ENCODE assay signal across 1 cellular context in genomic region chr5:90529234-90529938, GRCh38.
TF ChIP-seq lines count a peak whose summit lies in the region.

Gene LYSMD3, minus strand, starts transcription at chr5:90529584. Its CDS starts 4,295 bp downstream, at chr5:90525289.

TF ChIP-seq in HepG2, 621 proteins besides CTCF, POLR2A, EP300 and RAD21 (continued from another document and continues in another):
- TF ChIP-seq ZNF841 (CRISPR knock-in tag; IDR thresholded peaks at IDR 0.05; ENCODE audit: borderline replicate concordance) (no peak), ZNF235 (CRISPR knock-in tag; IDR thresholded peaks at IDR 0.05; ENCODE audit: borderline replicate concordance) (0 out of 2 replicates have a peak, but pooled peaks have one; percentile 33), FOXO1 (CRISPR knock-in tag; IDR thresholded peaks at IDR 0.05) (peak; percentile 58; the same call in 1 of the 2 replicates), ZNF333 (CRISPR knock-in tag; IDR thresholded peaks at IDR 0.05; ENCODE audit: borderline replicate concordance) (no peak; the same call in 1 of the 2 replicates), RBFOX2 (IDR thresholded peaks at IDR 0.05; ENCODE audit: low read depth, low read length) (peak; percentile 92), BCLAF1 (IDR thresholded peaks at IDR 0.05) (no peak), TAF1 (CRISPR knock-in tag; IDR thresholded peaks at IDR 0.05) (peak; percentile 90), NFIC (IDR thresholded peaks at IDR 0.05; ENCODE audit: low read length) (no peak), SIX4 (CRISPR knock-in tag; IDR thresholded peaks at IDR 0.05) (peak; percentile 11; the same call in 1 of the 2 replicates), IRF2 (CRISPR knock-in tag; IDR thresholded peaks at IDR 0.05) (peak; percentile 81; the same call in 1 of the 2 replicates), ZSCAN30 (CRISPR knock-in tag; IDR thresholded peaks at IDR 0.05) (no peak; the same call in 1 of the 2 replicates), SETDB1 (CRISPR knock-in tag; IDR thresholded peaks at IDR 0.05; ENCODE audit: borderline replicate concordance) (no peak), EHMT2 (IDR thresholded peaks at IDR 0.05; ENCODE audit: borderline replicate concordance, low read depth, low read length) (no peak), DNMT3B (CRISPR knock-in tag; conservative IDR thresholded peaks at IDR 0.05) (no peak), U2AF2 (IDR thresholded peaks at IDR 0.05; ENCODE audit: low read depth, low read length) (no peak), ZNF362 (CRISPR knock-in tag; IDR thresholded peaks at IDR 0.05; ENCODE audit: borderline replicate concordance) (peak; percentile 36; the same call in 1 of the 2 replicates), ZNF326 (CRISPR knock-in tag; IDR thresholded peaks at IDR 0.05; ENCODE audit: borderline replicate concordance) (no peak), ZNF546 (CRISPR knock-in tag; conservative IDR thresholded peaks at IDR 0.05) (peak; percentile 36; the same call in 1 of the 2 replicates), ZNF263 (CRISPR knock-in tag; IDR thresholded peaks at IDR 0.05) (peak; percentile 82), SKI (IDR thresholded peaks at IDR 0.05; ENCODE audit: partially characterized antibody) (peak; percentile 51), ZBTB4 (CRISPR knock-in tag; IDR thresholded peaks at IDR 0.05; ENCODE audit: borderline replicate concordance) (no peak), NFIB (CRISPR knock-in tag; IDR thresholded peaks at IDR 0.05; ENCODE audit: borderline replicate concordance) (no peak), ZNF720 (CRISPR knock-in tag; IDR thresholded peaks at IDR 0.05) (no peak), ZSCAN31 (CRISPR knock-in tag; IDR thresholded peaks at IDR 0.05; ENCODE audit: low read depth) (no peak), JARID2 (CRISPR knock-in tag; IDR thresholded peaks at IDR 0.05; ENCODE audit: insufficient replicate concordance) (no peak), SP5 (CRISPR knock-in tag; IDR thresholded peaks at IDR 0.05; ENCODE audit: borderline replicate concordance, low read depth) (peak; percentile 92), ZNF282 (IDR thresholded peaks at IDR 0.05; ENCODE audit: partially characterized antibody) (no peak), ZNF264 (CRISPR knock-in tag; IDR thresholded peaks at IDR 0.05) (0 out of 2 replicates have a peak, but pooled peaks have one; percentile 16), ZNF337 (CRISPR knock-in tag; IDR thresholded peaks at IDR 0.05; ENCODE audit: borderline replicate concordance, low read depth) (no peak), ZNF766 (CRISPR knock-in tag; IDR thresholded peaks at IDR 0.05; ENCODE audit: borderline replicate concordance) (peak; percentile 61; the same call in 1 of the 2 replicates), THYN1 (CRISPR knock-in tag; IDR thresholded peaks at IDR 0.05; ENCODE audit: borderline replicate concordance, low read depth) (no peak), ZNF468 (CRISPR knock-in tag; IDR thresholded peaks at IDR 0.05) (no peak), ZNF543 (CRISPR knock-in tag; IDR thresholded peaks at IDR 0.05) (peak; percentile 78; the same call in 1 of the 2 replicates), KLF11 (CRISPR knock-in tag; IDR thresholded peaks at IDR 0.05) (0 out of 2 replicates have a peak, but pooled peaks have one; percentile 19), ZNF839 (CRISPR knock-in tag; IDR thresholded peaks at IDR 0.05; ENCODE audit: borderline replicate concordance) (no peak; the same call in 1 of the 2 replicates), ZNF331 (CRISPR knock-in tag; IDR thresholded peaks at IDR 0.05) (peak; percentile 18), SOX6 (IDR thresholded peaks at IDR 0.05) (no peak), SOX6 (CRISPR knock-in tag; IDR thresholded peaks at IDR 0.05) (peak; percentile 55; the same call in 1 of the 2 replicates), ZNF713 (CRISPR knock-in tag; IDR thresholded peaks at IDR 0.05) (no peak), ZNF510 (CRISPR knock-in tag; IDR thresholded peaks at IDR 0.05; ENCODE audit: low read depth) (peak; percentile 93), ARHGAP35 (CRISPR knock-in tag; IDR thresholded peaks at IDR 0.05; ENCODE audit: borderline replicate concordance) (no peak), ARNTL (CRISPR knock-in tag; IDR thresholded peaks at IDR 0.05) (peak; percentile 60), ZNF281 (CRISPR knock-in tag; IDR thresholded peaks at IDR 0.05; ENCODE audit: borderline replicate concordance) (no peak), MIXL1 (CRISPR knock-in tag; IDR thresholded peaks at IDR 0.05) (peak; percentile 61; the same call in 1 of the 2 replicates), ZBTB3 (CRISPR knock-in tag; IDR thresholded peaks at IDR 0.05; ENCODE audit: borderline replicate concordance, low read depth) (0 out of 2 replicates have a peak, but pooled peaks have one; percentile 37), TCF7 (IDR thresholded peaks at IDR 0.05; ENCODE audit: low read depth) (no peak), ZNF441 (CRISPR knock-in tag; IDR thresholded peaks at IDR 0.05; ENCODE audit: borderline replicate concordance) (0 out of 2 replicates have a peak, but pooled peaks have one; percentile 16), ZNF879 (CRISPR knock-in tag; IDR thresholded peaks at IDR 0.05) (no peak), RARA (CRISPR knock-in tag; IDR thresholded peaks at IDR 0.05) (peak; percentile 47), ZNF772 (CRISPR knock-in tag; IDR thresholded peaks at IDR 0.05) (0 out of 2 replicates have a peak, but pooled peaks have one; percentile 18), ARNT2 (CRISPR knock-in tag; IDR thresholded peaks at IDR 0.05; ENCODE audit: low read depth) (peak; percentile 92; the same call in 1 of the 2 replicates), KAT7 (CRISPR knock-in tag; IDR thresholded peaks at IDR 0.05; ENCODE audit: borderline replicate concordance) (peak; percentile 22; the same call in 1 of the 2 replicates), ZNF431 (CRISPR knock-in tag; IDR thresholded peaks at IDR 0.05; ENCODE audit: borderline replicate concordance, low read depth) (0 out of 2 replicates have a peak, but pooled peaks have one; percentile 44)
- TF ChIP-seq, protein P1, sequence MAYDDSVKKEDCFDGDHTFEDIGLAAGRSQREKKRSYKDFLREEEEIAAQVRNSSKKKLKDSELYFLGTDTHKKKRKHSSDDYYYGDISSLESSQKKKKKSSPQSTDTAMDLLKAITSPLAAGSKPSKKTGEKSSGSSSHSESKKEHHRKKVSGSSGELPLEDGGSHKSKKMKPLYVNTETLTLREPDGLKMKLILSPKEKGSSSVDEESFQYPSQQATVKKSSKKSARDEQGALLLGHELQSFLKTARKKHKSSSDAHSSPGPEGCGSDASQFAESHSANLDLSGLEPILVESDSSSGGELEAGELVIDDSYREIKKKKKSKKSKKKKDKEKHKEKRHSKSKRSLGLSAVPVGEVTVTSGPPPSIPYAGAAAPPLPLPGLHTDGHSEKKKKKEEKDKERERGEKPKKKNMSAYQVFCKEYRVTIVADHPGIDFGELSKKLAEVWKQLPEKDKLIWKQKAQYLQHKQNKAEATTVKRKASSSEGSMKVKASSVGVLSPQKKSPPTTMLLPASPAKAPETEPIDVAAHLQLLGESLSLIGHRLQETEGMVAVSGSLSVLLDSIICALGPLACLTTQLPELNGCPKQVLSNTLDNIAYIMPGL (CRISPR knock-in tag; IDR thresholded peaks at IDR 0.05; ENCODE audit: borderline replicate concordance in 1 of 2, low read depth in 1 of 2), result peak; percentile 85 to 88; a peak in 3 of 4 replicates
- TF ChIP-seq, protein P2, sequence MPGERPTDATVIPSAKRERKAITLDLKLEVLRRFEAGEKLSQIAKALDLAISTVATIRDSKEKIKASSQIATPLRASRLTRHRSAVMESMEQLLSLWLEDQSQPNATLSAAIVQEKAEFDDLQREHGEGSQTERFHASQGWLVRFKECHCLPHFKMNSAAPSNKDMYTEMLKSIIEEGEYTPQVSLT (CRISPR knock-in tag; IDR thresholded peaks at IDR 0.05; ENCODE audit: borderline replicate concordance, low read depth), result peak; percentile 23; the same call in 1 of the 2 replicates
- TF ChIP-seq, protein P3, sequence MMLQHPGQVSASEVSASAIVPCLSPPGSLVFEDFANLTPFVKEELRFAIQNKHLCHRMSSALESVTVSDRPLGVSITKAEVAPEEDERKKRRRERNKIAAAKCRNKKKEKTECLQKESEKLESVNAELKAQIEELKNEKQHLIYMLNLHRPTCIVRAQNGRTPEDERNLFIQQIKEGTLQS (CRISPR knock-in tag; IDR thresholded peaks at IDR 0.05), result peak; percentile 80
- TF ChIP-seq, protein P4, sequence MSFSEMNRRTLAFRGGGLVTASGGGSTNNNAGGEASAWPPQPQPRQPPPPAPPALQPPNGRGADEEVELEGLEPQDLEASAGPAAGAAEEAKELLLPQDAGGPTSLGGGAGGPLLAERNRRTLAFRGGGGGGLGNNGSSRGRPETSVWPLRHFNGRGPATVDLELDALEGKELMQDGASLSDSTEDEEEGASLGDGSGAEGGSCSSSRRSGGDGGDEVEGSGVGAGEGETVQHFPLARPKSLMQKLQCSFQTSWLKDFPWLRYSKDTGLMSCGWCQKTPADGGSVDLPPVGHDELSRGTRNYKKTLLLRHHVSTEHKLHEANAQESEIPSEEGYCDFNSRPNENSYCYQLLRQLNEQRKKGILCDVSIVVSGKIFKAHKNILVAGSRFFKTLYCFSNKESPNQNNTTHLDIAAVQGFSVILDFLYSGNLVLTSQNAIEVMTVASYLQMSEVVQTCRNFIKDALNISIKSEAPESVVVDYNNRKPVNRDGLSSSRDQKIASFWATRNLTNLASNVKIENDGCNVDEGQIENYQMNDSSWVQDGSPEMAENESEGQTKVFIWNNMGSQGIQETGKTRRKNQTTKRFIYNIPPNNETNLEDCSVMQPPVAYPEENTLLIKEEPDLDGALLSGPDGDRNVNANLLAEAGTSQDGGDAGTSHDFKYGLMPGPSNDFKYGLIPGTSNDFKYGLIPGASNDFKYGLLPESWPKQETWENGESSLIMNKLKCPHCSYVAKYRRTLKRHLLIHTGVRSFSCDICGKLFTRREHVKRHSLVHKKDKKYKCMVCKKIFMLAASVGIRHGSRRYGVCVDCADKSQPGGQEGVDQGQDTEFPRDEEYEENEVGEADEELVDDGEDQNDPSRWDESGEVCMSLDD (CRISPR knock-in tag; IDR thresholded peaks at IDR 0.05; ENCODE audit: borderline replicate concordance), result no peak
